ENCODE assay signal across 8 cellular contexts in the genomic region with DNA sequence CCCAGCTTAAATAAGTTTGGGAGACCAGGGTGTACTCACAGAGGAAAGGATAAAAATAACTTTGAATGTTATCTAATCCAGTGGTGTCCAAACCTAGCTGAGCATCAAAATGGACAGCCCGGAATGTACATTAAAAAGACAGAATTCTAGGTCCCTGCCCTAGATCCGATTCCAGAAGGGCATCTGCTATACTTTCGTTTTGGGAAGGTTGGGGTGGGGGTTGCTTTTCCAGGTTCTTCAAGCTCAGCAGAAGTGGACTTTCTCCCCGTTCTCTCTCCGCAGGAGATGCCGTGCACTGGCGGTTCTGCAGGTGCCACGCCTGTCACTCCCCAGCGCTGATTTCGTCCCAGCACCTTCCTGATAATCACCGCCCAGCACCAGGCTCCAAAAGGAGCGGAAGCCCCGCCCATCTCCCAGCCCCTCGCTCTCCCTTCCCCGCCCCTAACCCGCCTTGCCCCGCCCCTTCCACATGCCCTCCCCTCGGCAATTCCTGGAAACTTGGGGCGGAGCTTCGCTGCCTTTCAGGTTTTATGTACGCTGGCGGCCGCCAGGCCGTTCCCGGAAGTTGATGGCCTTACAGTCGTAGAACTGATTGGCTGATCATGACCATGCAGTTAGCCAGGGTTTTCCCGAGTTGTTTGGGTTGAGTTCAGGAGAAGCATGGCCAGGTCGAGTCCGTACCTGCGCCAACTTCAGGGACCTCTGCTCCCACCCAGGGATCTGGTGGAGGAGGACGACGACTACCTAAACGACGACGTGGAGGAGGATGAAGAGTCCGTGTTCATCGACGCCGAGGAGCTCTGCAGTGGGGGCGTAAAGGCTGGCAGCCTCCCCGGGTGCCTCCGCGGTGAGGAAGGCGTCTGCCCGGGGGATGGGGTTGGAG. TPM values are rescaled to one million over a fixed set of nuclear protein-coding genes. Genes with fewer than 3 reads are reported as not detected.
DNase-seq lines count a peak whose midpoint lies in the region; ATAC-seq, FAIRE-seq and TF ChIP-seq lines count a peak whose summit lies in the region.

TSS of gene HELB (plus strand) at position 550 of the 883 bp plus-strand sequence. CDS start at position 661, 111 bp downstream.

- POLR2A ChIA-PET in RWPE1 (lab: Yijun Ruan, JAX; ENCODE audit: low non-redundant PET), result no interaction called here
- POLR2A ChIA-PET in naive thymus-derived CD4-positive, alpha-beta T cell (lab: Charles Lee), result interaction anchor here (0.5 to 5.9 kb wide), 20 partner anchors 7 to 1133 kb away, joined by 3 to 44 read pairs (median 4); partner anchors contain the start of genes CAND1, LEMD3, LLPH and TMBIM4

- peak; percentile 98 for FAIRE-seq in H54 (lab: Jason Lieb, UNC)

- H3K4me1 Mint-ChIP-seq in naive thymus-derived CD4-positive, alpha-beta T cell, result peaks cover 25 to 63% (median 54%) of the 10 kb centered on the region in 7 donors
- peaks cover 30% of the 10 kb centered on the region for H3K4me1 Mint-ChIP-seq in stimulated activated memory B cell treated with anti-CD40 and anti-IgM and Interleukin-4, amounts not matched to agents 10 μg/mL and 1 μg/mL and 100 μg/mL, for 72 hours

- peaks cover 17 to 20% of the 10 kb centered on the region in 2 donors for H3K4me1 ChIP-seq in naive thymus-derived CD4-positive, alpha-beta T cell (ENCODE audit: control insufficient read depth in 2 of 2, insufficient read depth in 2 of 2, low read length in 2 of 2)

- intact Hi-C loops in naive thymus-derived CD4-positive, alpha-beta T cell (cut with micrococcal nuclease), result loop anchor here (1.0 to 10.0 kb wide), 17 partner anchors 10 to 1897 kb away; partner anchors contain the start of genes CAND1 (in 2 of the 2), LLPH (in 2 of the 2), TMBIM4 (in 2 of the 2) and GNS (in 1 of the 2)

- H3K27me3 ChIP-seq in naive thymus-derived CD4-positive, alpha-beta T cell (ENCODE audit: control insufficient read depth in 2 of 2, insufficient read depth in 2 of 2, low read length in 2 of 2), result no peaks in the 10 kb centered on the region

- TF ChIP-seq POLR2A in H54 (IDR thresholded peaks at IDR 0.05; ENCODE audit: low read depth, low read length), result peak; percentile 57

- TF ChIP-seq CTCF in RWPE1 (conservative IDR thresholded peaks at IDR 0.05; ENCODE audit: low read depth) (no peak), fibroblast of mammary gland (conservative IDR thresholded peaks at IDR 0.05; ENCODE audit: control insufficient read depth, insufficient read depth, low read depth, low read length) (no peak)

- peak within 1 kb of the TSS; percentile 90 to 99 (median 98) for H3K27ac Mint-ChIP-seq in naive thymus-derived CD4-positive, alpha-beta T cell
- H3K27ac Mint-ChIP-seq in stimulated activated memory B cell treated with anti-CD40 and anti-IgM and Interleukin-4, amounts not matched to agents 10 μg/mL and 1 μg/mL and 100 μg/mL, for 72 hours, result peak within 1 kb of the TSS; percentile 96

- peaks cover 0 to 28% (median 18%) of the 10 kb centered on the region in 5 donors for H3K36me3 Mint-ChIP-seq in naive thymus-derived CD4-positive, alpha-beta T cell
- peaks cover 19% of the 10 kb centered on the region for H3K36me3 Mint-ChIP-seq in stimulated activated memory B cell treated with anti-CD40 and anti-IgM and Interleukin-4, amounts not matched to agents 10 μg/mL and 1 μg/mL and 100 μg/mL, for 72 hours

- H3K4me3 ChIP-seq in fibroblast of mammary gland (ENCODE audit: control insufficient read depth, low read depth, low read length), result peak within 1 kb of the TSS; percentile 79
- peak within 1 kb of the TSS; percentile 98 for H3K4me3 ChIP-seq in naive thymus-derived CD4-positive, alpha-beta T cell (ENCODE audit: low read length)

- H3K9me3 ChIP-seq in naive thymus-derived CD4-positive, alpha-beta T cell (ENCODE audit: control insufficient read depth in 2 of 3, low read length in 3 of 3), result no peaks in the 10 kb centered on the region

- peaks cover 0 to 2% (median 0%) of the 10 kb centered on the region in 11 donors for H3K9me3 Mint-ChIP-seq in naive thymus-derived CD4-positive, alpha-beta T cell
- H3K9me3 Mint-ChIP-seq in stimulated activated memory B cell treated with anti-CD40 and anti-IgM and Interleukin-4, amounts not matched to agents 10 μg/mL and 1 μg/mL and 100 μg/mL, for 72 hours, result no peaks in the 10 kb centered on the region

- peak; percentile 92 for ATAC-seq in naive thymus-derived CD4-positive, alpha-beta T cell
- ATAC-seq in stimulated activated memory B cell treated with anti-CD40 and anti-IgM and Interleukin-4, amounts not matched to agents 10 μg/mL and 1 μg/mL and 100 μg/mL, for 72 hours, result peak; percentile 98

- H3K4me3 Mint-ChIP-seq in naive thymus-derived CD4-positive, alpha-beta T cell, result peak within 1 kb of the TSS; percentile 87 to 99 (median 97)
- peak within 1 kb of the TSS; percentile 100 for H3K4me3 Mint-ChIP-seq in stimulated activated memory B cell treated with anti-CD40 and anti-IgM and Interleukin-4, amounts not matched to agents 10 μg/mL and 1 μg/mL and 100 μg/mL, for 72 hours

- peak within 1 kb of the TSS; percentile 59 for H3K27ac ChIP-seq in RWPE1
- H3K27ac ChIP-seq in naive thymus-derived CD4-positive, alpha-beta T cell (ENCODE audit: low read depth, low read length), result peak within 1 kb of the TSS; percentile 91

- CTCF ChIA-PET in RWPE1 (lab: Yijun Ruan, JAX), result interaction anchor here (0.6 to 0.8 kb wide), 3 partner anchors 54 to 1718 kb away, joined by 3 to 6 read pairs (median 4); partner anchors contain the start of gene TMBIM4
- CTCF ChIA-PET in naive thymus-derived CD4-positive, alpha-beta T cell (lab: Charles Lee), result interaction anchor here (0.9 to 2.2 kb wide), 5 partner anchors 10 to 33 kb away, joined by 4 to 10 read pairs (median 6); no protein-coding TSS in a partner anchor

- DNase-seq in ELF-1 (ENCODE audit: low read depth, low spot score) (peak; percentile 96), H54 (ENCODE audit: insufficient read length, low spot score) (peak; percentile 86), LoVo (ENCODE audit: low spot score) (peak; percentile 100), RWPE1 (ENCODE audit: low spot score) (peak; percentile 96), fibroblast of mammary gland (ENCODE audit: low read depth) (peak; percentile 94)
- peak; percentile 90 to 91 for DNase-seq in activated T-helper 1 cell treated with anti-CD3 and anti-CD28 coated beads, Interleukin-2, amount 50 U/mL, for 16 hours (ENCODE audit: low read depth in 1 of 2, low spot score in 1 of 2)
- DNase-seq in naive thymus-derived CD4-positive, alpha-beta T cell, result peak; percentile 73 to 93 (median 84)

- H3K36me3 ChIP-seq in naive thymus-derived CD4-positive, alpha-beta T cell (ENCODE audit: control insufficient read depth in 2 of 3, insufficient read depth in 3 of 3, low read length in 3 of 3), result peaks cover 0 to 5% (median 0%) of the 10 kb centered on the region in 3 experiments

- H3K27me3 Mint-ChIP-seq in naive thymus-derived CD4-positive, alpha-beta T cell, result peaks cover 0 to 5% (median 0%) of the 10 kb centered on the region in 5 donors
- no peaks in the 10 kb centered on the region for H3K27me3 Mint-ChIP-seq in stimulated activated memory B cell treated with anti-CD40 and anti-IgM and Interleukin-4, amounts not matched to agents 10 μg/mL and 1 μg/mL and 100 μg/mL, for 72 hours

RNA-seq across cellular contexts. Expression of gene HELB, which starts in this region (rescaled TPM):
- 10 to 100 TPM; 47.9 to 59.2 (median 54.0) TPM for total RNA-seq in naive thymus-derived CD4-positive, alpha-beta T cell
- polyA plus RNA-seq in naive thymus-derived CD4-positive, alpha-beta T cell, result 10 to 100 TPM; 29.6 to 43.0 TPM

Comparison
In these comparisons a context has a peak if more than half of its experiments do, and no peak if none do; other contexts are left out.
1. Peak in every context shown above with its lines: DNase-seq, ATAC-seq, H3K4me3 ChIP-seq and H3K27ac ChIP-seq.